ENCODE assay signal across 9 cellular contexts in genomic region chr11:59550368-59550841, GRCh38. TPM values are rescaled to one million over a fixed set of nuclear protein-coding genes. Genes with fewer than 3 reads are reported as not detected.
DNase-seq lines count a peak whose midpoint lies in the region; ATAC-seq and TF ChIP-seq lines count a peak whose summit lies in the region.
"Had no signal": no experiment of that assay in that cellular context is flagged by ENCODE, and none has a peak within 500 bp of the region (broad histone marks: within the 10 kb centered on the region; RNA-seq: fewer than 3 reads in every experiment).

No MANE protein-coding gene starts in this region.

- TF ChIP-seq CTCF in AG10803 (conservative IDR thresholded peaks at IDR 0.05; ENCODE audit: low read length) = peak; percentile 57
- peak; percentile 58 for TF ChIP-seq CTCF in choroid plexus epithelial cell (conservative IDR thresholded peaks at IDR 0.05; ENCODE audit: low read depth, low read length)

- intact Hi-C loops in left colon (cut with DNase I, micrococcal nuclease) = no loop called here

- DNase-seq in AG10803 (ENCODE audit: low read depth) (peak; percentile 95), NCI-H446 treated with DMSO at 0.1 percent for 48 hours (lab: John Stamatoyannopoulos, UW) (peak; percentile 97), choroid plexus epithelial cell (ENCODE audit: low read depth) (peak; percentile 95), left colon (peak; percentile 79 to 83)
- DNase-seq in activated CD4-positive, alpha-beta T cell treated with anti-CD3 and anti-CD28 coated beads for 1 hour = peak; percentile 82
- DNase-seq in stimulated activated CD4-positive, alpha-beta T cell treated with anti-CD3 and anti-CD28 coated beads, Interleukin-1b, Interleukin-23, amount 100 ng/mL, for 4 hours (ENCODE audit: low read depth in 2 of 2) = peak; percentile 83

- peak overlapping the region; percentile 78 for H3K4me3 ChIP-seq in AG10803 (ENCODE audit: low read length)
- H3K4me3 ChIP-seq in choroid plexus epithelial cell (ENCODE audit: low read depth, low read length) = peak overlapping the region; percentile 70

- ATAC-seq in GM19035 (IDR thresholded peaks at IDR 0.05; ENCODE audit: unreplicated experiment) (peak; percentile 93), HG03354 (IDR thresholded peaks at IDR 0.05; ENCODE audit: poor library complexity, severe bottlenecking, unreplicated experiment) (peak; percentile 93), left colon (peak; percentile 91)

RNA-seq across cellular contexts. Expression of gene OR4D9, which starts 39.1 kb away (rescaled TPM):
- not detected for total RNA-seq in left colon
- total RNA-seq: T-helper 1 cell treated with Interleukin-12 subunit alpha and Interleukin-12 subunit beta and Interleukin-4 antibody, amounts not matched to agents 30 ng/mL and 1 ng/mL, for 36 hours had no signal

RNA-seq across cellular contexts. Expression of gene OR4D11, which starts 47.0 kb away (rescaled TPM):
- not detected for total RNA-seq in left colon
- total RNA-seq: T-helper 1 cell treated with Interleukin-12 subunit alpha and Interleukin-12 subunit beta and Interleukin-4 antibody, amounts not matched to agents 30 ng/mL and 1 ng/mL, for 36 hours had no signal

Comparison
In these comparisons a context has a peak if more than half of its experiments do, and no peak if none do; other contexts are left out.
1. Peak in every context shown above with its lines: DNase-seq, ATAC-seq and H3K4me3 ChIP-seq.